Comparison of ENCODE assay signal across 16 cellular contexts in genomic region chr7:74226633-74227032, GRCh38. TPM values are rescaled to one million over a fixed set of nuclear protein-coding genes. Genes with fewer than 3 reads are reported as not detected.
DNase-seq lines count a peak whose midpoint lies in the region; ATAC-seq and TF ChIP-seq lines count a peak whose summit lies in the region.
"Had no signal": no experiment of that assay in that cellular context is flagged by ENCODE, and none has a peak within 500 bp of the region (broad histone marks: within the 10 kb centered on the region; RNA-seq: fewer than 3 reads in every experiment).

No MANE protein-coding gene starts in this region.

- no peak overlapping the region for H2AFZ ChIP-seq in mesenchymal stem cell (ENCODE audit: low read depth, low read length)

- no peak overlapping the region for H3K4me2 ChIP-seq in mesenchymal stem cell (ENCODE audit: low read length, poor library complexity, severe bottlenecking)

- CTCF ChIA-PET in activated B cell treated with CpG ODN at 0.5 μM for 24 hours (lab: Charles Lee): interaction anchor here (0.6 kb wide), 1 partner anchor 174 kb away, joined by 3 read pairs; no protein-coding TSS in a partner anchor

- no peaks in the 10 kb centered on the region for H3K4me1 ChIP-seq in mesenchymal stem cell (ENCODE audit: control insufficient read depth, insufficient read depth, low read depth, low read length)
- H3K4me1 ChIP-seq: Caco-2 had no signal

- H3K14ac ChIP-seq in mesenchymal stem cell (ENCODE audit: low read length in 2 of 2): no peak overlapping the region

- no peak overlapping the region for H3K4ac ChIP-seq in mesenchymal stem cell (ENCODE audit: low read depth in 1 of 2, low read length in 2 of 2)

- peak overlapping the region; percentile 66 to 81 for H3K4me3 Mint-ChIP-seq in CD14-positive monocyte
- H3K4me3 Mint-ChIP-seq in activated B cell treated with CpG ODN at 0.5 μM for 24 hours: no peak overlapping the region
- H3K4me3 Mint-ChIP-seq in progenitor cell of endocrine pancreas (ENCODE audit: low read depth): no peak overlapping the region
- no peak overlapping the region for H3K4me3 Mint-ChIP-seq in HFFc6
- H3K4me3 Mint-ChIP-seq: activated naive CD4-positive, alpha-beta T cell treated with anti-CD3 and anti-CD28 coated beads, Interleukin-2, amount 50 U/mL, for 24 hours had no signal

- DNase-seq in CD14-positive monocyte (ENCODE audit: low spot score) (peak; percentile 78), HL-60 (ENCODE audit: low read depth in 1 of 2, low spot score in 1 of 2) (peak; percentile 88 to 94), activated B cell treated with CpG ODN at 0.5 μM for 24 hours (no peak), mesenchymal stem cell (no peak), NCI-H2029 (lab: John Stamatoyannopoulos, UW) (no peak), progenitor cell of endocrine pancreas (ENCODE audit: low spot score, unreplicated experiment) (no peak), LoVo (ENCODE audit: low spot score) (no peak), HFFc6 (no peak)
- DNase-seq: activated CD4-positive, CD25-positive, alpha-beta regulatory T cell treated with anti-CD3 and anti-CD28 coated beads, Interleukin-2, amount 50 U/mL, for 72 hours; Caco-2; cerebellar nuclear complex; kidney; NCI-H2227 treated with DMSO at 0.1 percent for 48 hours; occipital lobe; RPMI8226 had no signal

- H3K4me3 ChIP-seq in HL-60 (replicated peaks; ENCODE audit: insufficient read depth, low read length): no peak overlapping the region
- H3K4me3 ChIP-seq in mesenchymal stem cell (ENCODE audit: insufficient read depth in 1 of 2, low read depth in 1 of 2, low read length in 2 of 2): no peak overlapping the region

- H3K27me3 Mint-ChIP-seq in CD14-positive monocyte (ENCODE audit: low read depth in 3 of 3) (peaks cover 0 to 2% (median 0%) of the 10 kb centered on the region in 3 donors), activated B cell treated with CpG ODN at 0.5 μM for 24 hours (no peaks in the 10 kb centered on the region), progenitor cell of endocrine pancreas (no peaks in the 10 kb centered on the region), HFFc6 (ENCODE audit: insufficient read depth) (no peaks in the 10 kb centered on the region)
- H3K27me3 Mint-ChIP-seq: activated naive CD4-positive, alpha-beta T cell treated with anti-CD3 and anti-CD28 coated beads, Interleukin-2, amount 50 U/mL, for 24 hours had no signal

- no peak overlapping the region for H2AK5ac ChIP-seq in mesenchymal stem cell (ENCODE audit: low read length, severe bottlenecking)

- POLR2A ChIA-PET in activated B cell treated with CpG ODN at 0.5 μM for 24 hours (lab: Charles Lee): interaction anchor here (0.7 to 6.6 kb wide), 7 partner anchors 10 to 166 kb away, joined by 3 to 142 read pairs (median 8); partner anchors contain the start of gene LAT2

- H3K36me3 ChIP-seq in mesenchymal stem cell (ENCODE audit: control insufficient read depth in 1 of 2, insufficient read depth in 2 of 2, low read depth in 1 of 2, low read length in 2 of 2): peaks cover 23 to 46% of the 10 kb centered on the region in 2 experiments

- no peak overlapping the region for H3K18ac ChIP-seq in mesenchymal stem cell (ENCODE audit: low read depth in 1 of 2, low read length in 2 of 2)

- H3K79me1 ChIP-seq in mesenchymal stem cell (replicated peaks; ENCODE audit: low read length, poor library complexity, severe bottlenecking): no peaks in the 10 kb centered on the region

- H3K27ac Mint-ChIP-seq in CD14-positive monocyte: peak overlapping the region; percentile 84 to 98 (median 92)
- H3K27ac Mint-ChIP-seq in activated B cell treated with CpG ODN at 0.5 μM for 24 hours: peak overlapping the region; percentile 41
- no peak overlapping the region for H3K27ac Mint-ChIP-seq in progenitor cell of endocrine pancreas
- no peak overlapping the region for H3K27ac Mint-ChIP-seq in HFFc6
- H3K27ac Mint-ChIP-seq: activated naive CD4-positive, alpha-beta T cell treated with anti-CD3 and anti-CD28 coated beads, Interleukin-2, amount 50 U/mL, for 24 hours had no signal

- H4K8ac ChIP-seq in mesenchymal stem cell (ENCODE audit: low read length): no peak overlapping the region

- intact Hi-C loops in CD14-positive monocyte (cut with micrococcal nuclease): no loop called here
- intact Hi-C loops in activated B cell treated with CpG ODN at 0.5 μM for 24 hours (cut with micrococcal nuclease): no loop called here

- H3K9ac ChIP-seq in mesenchymal stem cell (ENCODE audit: low read length): no peak overlapping the region

- no peak for ATAC-seq in activated B cell treated with CpG ODN at 0.5 μM for 24 hours (ENCODE audit: low read depth)

- H2BK15ac ChIP-seq in mesenchymal stem cell (ENCODE audit: low read depth, poor library complexity, severe bottlenecking): no peak overlapping the region

- H3K27me3 ChIP-seq in HL-60 (ENCODE audit: insufficient read depth, poor library complexity, severe bottlenecking): no peaks in the 10 kb centered on the region
- H3K27me3 ChIP-seq in mesenchymal stem cell (ENCODE audit: control insufficient read depth in 1 of 2, insufficient read depth in 1 of 2, low read length in 2 of 2): no peaks in the 10 kb centered on the region

- no peak overlapping the region for H3K23ac ChIP-seq in mesenchymal stem cell (ENCODE audit: low read length in 2 of 2)

- H2BK120ac ChIP-seq in mesenchymal stem cell (ENCODE audit: low read depth, low read length): no peak overlapping the region

- H3K4me1 Mint-ChIP-seq in CD14-positive monocyte: peaks cover 82% of the 10 kb centered on the region
- peaks cover 64% of the 10 kb centered on the region for H3K4me1 Mint-ChIP-seq in activated B cell treated with CpG ODN at 0.5 μM for 24 hours
- no peaks in the 10 kb centered on the region for H3K4me1 Mint-ChIP-seq in progenitor cell of endocrine pancreas (ENCODE audit: low read depth)
- H3K4me1 Mint-ChIP-seq in HFFc6 (ENCODE audit: low read depth): no peaks in the 10 kb centered on the region

- no peak for TF ChIP-seq CTCF in CD14-positive monocyte (IDR thresholded peaks at IDR 0.05)
- no peak for TF ChIP-seq CTCF in HL-60 (IDR thresholded peaks at IDR 0.05; ENCODE audit: insufficient read depth, low read length)
- TF ChIP-seq CTCF in activated B cell treated with CpG ODN at 0.5 μM for 24 hours (IDR thresholded peaks at IDR 0.05): no peak
- no peak for TF ChIP-seq CTCF in progenitor cell of endocrine pancreas (IDR thresholded peaks at IDR 0.05; ENCODE audit: unreplicated experiment)
- no peak for TF ChIP-seq CTCF in HFFc6 (IDR thresholded peaks at IDR 0.05)

- H4K91ac ChIP-seq in mesenchymal stem cell (ENCODE audit: low read length): peak overlapping the region; percentile 39

- peak overlapping the region; percentile 76 for H3K27ac ChIP-seq in HL-60 (replicated peaks)
- no peak overlapping the region for H3K27ac ChIP-seq in mesenchymal stem cell (ENCODE audit: low read length, poor library complexity, severe bottlenecking)

- 98% methylated on average over 5 of the region's 5 CpGs for WGBS in mesenchymal stem cell

- H3K9me3 ChIP-seq in mesenchymal stem cell (ENCODE audit: control insufficient read depth, low read length): no peaks in the 10 kb centered on the region
- H3K9me3 ChIP-seq: Caco-2 had no signal

- H3K36me3 Mint-ChIP-seq in CD14-positive monocyte (peaks cover 37 to 73% of the 10 kb centered on the region in 2 donors), activated B cell treated with CpG ODN at 0.5 μM for 24 hours (ENCODE audit: low read depth) (peaks cover 67% of the 10 kb centered on the region), progenitor cell of endocrine pancreas (ENCODE audit: insufficient read depth) (peaks cover 22% of the 10 kb centered on the region), HFFc6 (ENCODE audit: low read depth) (peaks cover 18% of the 10 kb centered on the region)

- no peak overlapping the region for H2BK12ac ChIP-seq in mesenchymal stem cell (ENCODE audit: low read length in 2 of 2)

- H3K9me3 Mint-ChIP-seq in CD14-positive monocyte (peaks cover 0 to 6% (median 0%) of the 10 kb centered on the region in 7 donors), activated B cell treated with CpG ODN at 0.5 μM for 24 hours (no peaks in the 10 kb centered on the region), progenitor cell of endocrine pancreas (ENCODE audit: low read depth) (no peaks in the 10 kb centered on the region), HFFc6 (no peaks in the 10 kb centered on the region)
- H3K9me3 Mint-ChIP-seq: activated naive CD4-positive, alpha-beta T cell treated with anti-CD3 and anti-CD28 coated beads, Interleukin-2, amount 50 U/mL, for 24 hours had no signal

- H2BK5ac ChIP-seq in mesenchymal stem cell (ENCODE audit: low read depth, low read length, poor library complexity, severe bottlenecking): no peak overlapping the region

RNA-seq across cellular contexts. Expression of gene LAT2, which starts 16.8 kb away (rescaled TPM):
- polyA plus RNA-seq in CD14-positive monocyte: 100 to 1,000 TPM; 349 to 355 TPM
- total RNA-seq in activated B cell treated with CpG ODN at 0.5 μM for 24 hours: 291 and 329 TPM in 2 replicates
- 0.35 TPM for polyA plus RNA-seq in mesenchymal stem cell (2013, experiment 1 of 2)
- 0.52 TPM for polyA plus RNA-seq in mesenchymal stem cell (2013, experiment 2 of 2)
- 0.89 and 1.1 TPM in 2 replicates for total RNA-seq in progenitor cell of endocrine pancreas
- under 1 TPM; 0.28 to 0.78 (median 0.43) TPM for total RNA-seq in HFFc6 (2021; fragmentation: NEBNext Ultra II Directional; extraction: Animal tissue kit (Norgen Biotek cat#: 25700))

RNA-seq across cellular contexts. Expression of gene RFC2, which starts 27.6 kb away (rescaled TPM):
- 10 to 100 TPM; 33.5 to 42.1 TPM for polyA plus RNA-seq in CD14-positive monocyte
- 44.0 and 45.8 TPM in 2 replicates for total RNA-seq in activated B cell treated with CpG ODN at 0.5 μM for 24 hours
- polyA plus RNA-seq in mesenchymal stem cell (2013, experiment 1 of 2): 17.3 TPM
- 16.3 TPM for polyA plus RNA-seq in mesenchymal stem cell (2013, experiment 2 of 2)
- total RNA-seq in progenitor cell of endocrine pancreas: 37.0 and 42.1 TPM in 2 replicates
- total RNA-seq in HFFc6 (2021; fragmentation: NEBNext Ultra II Directional; extraction: Animal tissue kit (Norgen Biotek cat#: 25700)): 10 to 100 TPM; 16.8 to 37.7 (median 34.0) TPM

RNA-seq across cellular contexts. Expression of gene EIF4H, which starts 52.5 kb away (rescaled TPM):
- polyA plus RNA-seq in CD14-positive monocyte: 100 to 1,000 TPM; 206 to 234 TPM
- 263 and 280 TPM in 2 replicates for total RNA-seq in activated B cell treated with CpG ODN at 0.5 μM for 24 hours
- polyA plus RNA-seq in mesenchymal stem cell (2013, experiment 1 of 2): 203 TPM
- 198 TPM for polyA plus RNA-seq in mesenchymal stem cell (2013, experiment 2 of 2)
- total RNA-seq in progenitor cell of endocrine pancreas: 213 and 220 TPM in 2 replicates
- 100 to 1,000 TPM; 344 to 392 (median 380) TPM for total RNA-seq in HFFc6 (2021; fragmentation: NEBNext Ultra II Directional; extraction: Animal tissue kit (Norgen Biotek cat#: 25700))

Comparison
In these comparisons a context has a peak if more than half of its experiments do, and no peak if none do; other contexts are left out.
1. DNase-seq: peak in CD14-positive monocyte (single experiment) and HL-60 (2 of 2); none in activated B cell treated with CpG ODN at 0.5 μM for 24 hours (single experiment), mesenchymal stem cell (single experiment), NCI-H2029 (single experiment), progenitor cell of endocrine pancreas (single experiment), LoVo (single experiment) and HFFc6 (single experiment).
2. H3K27ac Mint-ChIP-seq: peak in CD14-positive monocyte (7 of 7) and activated B cell treated with CpG ODN at 0.5 μM for 24 hours (single experiment); none in progenitor cell of endocrine pancreas (single experiment) and HFFc6 (single experiment).
3. H3K4me3 Mint-ChIP-seq: peak in CD14-positive monocyte (2 of 2); none in activated B cell treated with CpG ODN at 0.5 μM for 24 hours (single experiment), progenitor cell of endocrine pancreas (single experiment) and HFFc6 (single experiment).
4. RNA of gene LAT2, which starts 16.8 kb away (total RNA-seq): 291 to 329 TPM in activated B cell treated with CpG ODN at 0.5 μM for 24 hours; 0.89 to 1.1 TPM in progenitor cell of endocrine pancreas and 0.28 to 0.78 TPM in HFFc6; every median in the first group is over 100 times any median in the second.